Comparison of ENCODE assay signal across 8 cellular contexts in genomic region chr6:31580807-31581437, GRCh38. TPM values are rescaled to one million over a fixed set of nuclear protein-coding genes. Genes with fewer than 3 reads are reported as not detected.
DNase-seq lines count a peak whose midpoint lies in the region; ATAC-seq and TF ChIP-seq lines count a peak whose summit lies in the region.

No MANE protein-coding gene starts in this region.

- ATAC-seq in GM21786 (IDR thresholded peaks at IDR 0.05; ENCODE audit: unreplicated experiment) (peak; percentile 38), heart left ventricle (peak; percentile 93 to 98 (median 98))
- peak; percentile 74 for ATAC-seq in activated naive CD8-positive, alpha-beta T cell treated with anti-CD3 and anti-CD28 coated beads, Interleukin-2, amount 10 ng/mL, durations not matched to agents 7 days and 5 days (ENCODE audit: low read depth)

- peak overlapping the region; percentile 97 for H3K4me3 Mint-ChIP-seq in activated naive CD8-positive, alpha-beta T cell treated with anti-CD3 and anti-CD28 coated beads, Interleukin-2, amount 10 ng/mL, durations not matched to agents 7 days and 5 days
- peak overlapping the region; percentile 96 for H3K4me3 Mint-ChIP-seq in type B pancreatic cell

- H3K9me3 ChIP-seq in MM.1S (replicated peaks; ENCODE audit: insufficient read depth, low read length) (no peaks in the 10 kb centered on the region), heart left ventricle (no peaks in the 10 kb centered on the region)

- H3K9me3 Mint-ChIP-seq in activated naive CD8-positive, alpha-beta T cell treated with anti-CD3 and anti-CD28 coated beads, Interleukin-2, amount 10 ng/mL, durations not matched to agents 7 days and 5 days: no peaks in the 10 kb centered on the region
- no peaks in the 10 kb centered on the region for H3K9me3 Mint-ChIP-seq in type B pancreatic cell

- no peaks in the 10 kb centered on the region for H4K20me1 ChIP-seq in MM.1S (ENCODE audit: insufficient read depth, low read length)

- no peaks in the 10 kb centered on the region for H3K9me2 ChIP-seq in MM.1S (replicated peaks; ENCODE audit: insufficient read depth, low read length)

- no peaks in the 10 kb centered on the region for H3K36me3 ChIP-seq in MM.1S (replicated peaks; ENCODE audit: insufficient read depth, low read length)
- peaks cover 0 to 10% (median 0%) of the 10 kb centered on the region in 9 donors for H3K36me3 ChIP-seq in heart left ventricle

- H3K4me1 ChIP-seq in MM.1S (ENCODE audit: low read length) (peaks cover 19% of the 10 kb centered on the region), heart left ventricle (peaks cover 0 to 83% (median 15%) of the 10 kb centered on the region in 12 donors)

- H3K4me2 ChIP-seq in MM.1S (ENCODE audit: low read depth, low read length): peak overlapping the region; percentile 99

- no peaks in the 10 kb centered on the region for H3K79me2 ChIP-seq in MM.1S (ENCODE audit: low read length)

- POLR2A ChIA-PET in activated naive CD8-positive, alpha-beta T cell treated with anti-CD3 and anti-CD28 coated beads, Interleukin-2, amount 10 ng/mL, durations not matched to agents 7 days and 5 days (lab: Charles Lee): interaction anchor here (0.9 to 16.0 kb wide), 14 partner anchors 8 to 234 kb away, joined by 3 to 481 read pairs (median 10); partner anchors contain the start of genes ATP6V1G2, CLIC1, DDX39B and HSPA1A

- H3K27me3 ChIP-seq in MM.1S (replicated peaks; ENCODE audit: insufficient read depth, low read length): peaks cover 63% of the 10 kb centered on the region
- H3K27me3 ChIP-seq in heart left ventricle: no peaks in the 10 kb centered on the region

- H3K36me3 Mint-ChIP-seq in activated naive CD8-positive, alpha-beta T cell treated with anti-CD3 and anti-CD28 coated beads, Interleukin-2, amount 10 ng/mL, durations not matched to agents 7 days and 5 days: peaks cover 55% of the 10 kb centered on the region
- no peaks in the 10 kb centered on the region for H3K36me3 Mint-ChIP-seq in type B pancreatic cell

- peak overlapping the region; percentile 93 for H2AFZ ChIP-seq in MM.1S (ENCODE audit: low read length)

- peaks cover 67% of the 10 kb centered on the region for H3K4me1 Mint-ChIP-seq in activated naive CD8-positive, alpha-beta T cell treated with anti-CD3 and anti-CD28 coated beads, Interleukin-2, amount 10 ng/mL, durations not matched to agents 7 days and 5 days
- H3K4me1 Mint-ChIP-seq in type B pancreatic cell (ENCODE audit: unreplicated experiment): peaks cover 9% of the 10 kb centered on the region

- peak; percentile 62 for DNase-seq in DMS53 treated with DMSO at 0.1 percent for 48 hours (lab: John Stamatoyannopoulos, UW; ENCODE audit: unreplicated experiment)
- peak; percentile 62 for DNase-seq in MM.1S
- peak; percentile 63 for DNase-seq in SKM-1 (lab: John Stamatoyannopoulos, UW; ENCODE audit: unreplicated experiment)
- peak; percentile 97 for DNase-seq in activated naive CD8-positive, alpha-beta T cell treated with anti-CD3 and anti-CD28 coated beads, Interleukin-2, amount 10 ng/mL, durations not matched to agents 7 days and 5 days
- peak; percentile 90 to 95 (median 92) for DNase-seq in heart left ventricle
- DNase-seq in posterior cingulate gyrus: peak; percentile 74 to 98 (median 88)
- peak; percentile 94 for DNase-seq in type B pancreatic cell (ENCODE audit: extremely low spot score, unreplicated experiment)

- peak overlapping the region; percentile 12; the same call in 1 of the 2 replicates for H3K9ac ChIP-seq in MM.1S (ENCODE audit: low read length)

- H3K4me3 ChIP-seq in MM.1S (ENCODE audit: low read length) (peak overlapping the region; percentile 66), heart left ventricle (peak overlapping the region; percentile 67 to 98 (median 84))

- no peaks in the 10 kb centered on the region for H3F3A ChIP-seq in MM.1S (ENCODE audit: insufficient read depth, low read length)

- TF ChIP-seq CTCF in MM.1S (IDR thresholded peaks at IDR 0.05; ENCODE audit: low read length) (peak; percentile 88), heart left ventricle (IDR thresholded peaks at IDR 0.05) (peak; percentile 31 to 100 (median 99)), type B pancreatic cell (conservative IDR thresholded peaks at IDR 0.05) (peak; percentile 100)

- no peak overlapping the region for H3K27ac ChIP-seq in MM.1S (ENCODE audit: low read length)
- H3K27ac ChIP-seq in heart left ventricle: peak overlapping the region; percentile 71 to 95 (median 85)

- H3K27me3 Mint-ChIP-seq in activated naive CD8-positive, alpha-beta T cell treated with anti-CD3 and anti-CD28 coated beads, Interleukin-2, amount 10 ng/mL, durations not matched to agents 7 days and 5 days: no peaks in the 10 kb centered on the region
- peaks cover 35% of the 10 kb centered on the region for H3K27me3 Mint-ChIP-seq in type B pancreatic cell

- intact Hi-C loops in heart left ventricle (cut with DNase I): loop anchor here (1.0 to 5.0 kb wide), 6 partner anchors 17 to 34 kb away; partner anchors contain the start of genes ATP6V1G2 (in 9 of the 10) and NFKBIL1 (in 9 of the 10)
- intact Hi-C loops in posterior cingulate gyrus (cut with DNase I): loop anchor here (2.0 kb wide), 1 partner anchor 18 kb away; no protein-coding TSS in a partner anchor

- H3K27ac Mint-ChIP-seq in activated naive CD8-positive, alpha-beta T cell treated with anti-CD3 and anti-CD28 coated beads, Interleukin-2, amount 10 ng/mL, durations not matched to agents 7 days and 5 days: peak overlapping the region; percentile 99
- H3K27ac Mint-ChIP-seq in type B pancreatic cell: peak overlapping the region; percentile 87

- TF ChIP-seq POLR2A in heart left ventricle (IDR thresholded peaks at IDR 0.05): peak in 1 of 2 donors; percentile 39

- WGBS in heart left ventricle, 4 donors: 0 to 1% (median 1%) methylated on average over 47 to 63 of the region's 63 CpGs

RNA-seq across cellular contexts. Expression of gene LTB, which starts 1.3 kb away (rescaled TPM):
- total RNA-seq in activated naive CD8-positive, alpha-beta T cell treated with anti-CD3 and anti-CD28 coated beads, Interleukin-2, amount 10 ng/mL, durations not matched to agents 7 days and 5 days: 100 to 1,000 TPM; 426 to 431 TPM
- total RNA-seq in heart left ventricle: 10 to 100 TPM in 1 of 9 donors, 1 to 10 TPM in 2, under 1 TPM in 2, not detected in 4; 0.30 to 15.6 (median 1.0) TPM
- polyA plus RNA-seq in heart left ventricle: under 1 TPM; 0.50 to 0.72 TPM
- 0.34 and 1.0 TPM in 2 replicates for total RNA-seq in type B pancreatic cell (ENCODE audit: low replicate concordance)

RNA-seq across cellular contexts. Expression of gene LST1, which starts 5.2 kb away (rescaled TPM):
- total RNA-seq in activated naive CD8-positive, alpha-beta T cell treated with anti-CD3 and anti-CD28 coated beads, Interleukin-2, amount 10 ng/mL, durations not matched to agents 7 days and 5 days: 100 to 1,000 TPM in 1 of 2 experiments, 10 to 100 TPM in 1; 91.8 to 105 TPM
- total RNA-seq in heart left ventricle: 10 to 100 TPM in 2 of 9 donors, 1 to 10 TPM in 6, not detected in 1; 1.6 to 58.0 (median 3.7) TPM
- polyA plus RNA-seq in heart left ventricle: 1 to 10 TPM; 2.3 to 5.2 TPM
- total RNA-seq in type B pancreatic cell (ENCODE audit: low replicate concordance): not detected in 2 replicates

RNA-seq across cellular contexts. Expression of gene TNF, which starts 5.6 kb away (rescaled TPM):
- total RNA-seq in activated naive CD8-positive, alpha-beta T cell treated with anti-CD3 and anti-CD28 coated beads, Interleukin-2, amount 10 ng/mL, durations not matched to agents 7 days and 5 days: 10 to 100 TPM; 18.5 to 18.6 TPM
- total RNA-seq in heart left ventricle: 1 to 10 TPM in 3 of 9 donors, under 1 TPM in 5, not detected in 1; 0.32 to 7.6 (median 0.51) TPM
- under 1 TPM; 0.15 to 0.32 TPM for polyA plus RNA-seq in heart left ventricle
- not detected in 2 replicates for total RNA-seq in type B pancreatic cell (ENCODE audit: low replicate concordance)

RNA-seq across cellular contexts. Expression of gene LTA, which starts 8.8 kb away (rescaled TPM):
- total RNA-seq in activated naive CD8-positive, alpha-beta T cell treated with anti-CD3 and anti-CD28 coated beads, Interleukin-2, amount 10 ng/mL, durations not matched to agents 7 days and 5 days: 10 to 100 TPM; 15.2 to 16.7 TPM
- under 1 TPM in 2 of 9 donors, not detected in 7; 0.18 to 0.64 TPM for total RNA-seq in heart left ventricle
- polyA plus RNA-seq in heart left ventricle: under 1 TPM in 1 of 2 donors, not detected in 1; 0.07 TPM
- total RNA-seq in type B pancreatic cell (ENCODE audit: low replicate concordance): 0.22 TPM in 1 of 2 replicates, not detected in the other

RNA-seq across cellular contexts. Expression of gene NCR3, which starts 11.9 kb away (rescaled TPM):
- 10 to 100 TPM; 69.7 to 70.0 TPM for total RNA-seq in activated naive CD8-positive, alpha-beta T cell treated with anti-CD3 and anti-CD28 coated beads, Interleukin-2, amount 10 ng/mL, durations not matched to agents 7 days and 5 days
- 1 to 10 TPM in 1 of 9 donors, under 1 TPM in 1, not detected in 7; 1.00 to 2.5 TPM for total RNA-seq in heart left ventricle
- polyA plus RNA-seq in heart left ventricle: not detected
- not detected in 2 replicates for total RNA-seq in type B pancreatic cell (ENCODE audit: low replicate concordance)

Comparison
In these comparisons a context has a peak if more than half of its experiments do, and no peak if none do; other contexts are left out.
1. ATAC-seq: peak in every context shown above with its lines; median percentile 98 in heart left ventricle; 74 in activated naive CD8-positive, alpha-beta T cell treated with anti-CD3 and anti-CD28 coated beads, Interleukin-2, amount 10 ng/mL, durations not matched to agents 7 days and 5 days; 38 in GM21786.
2. RNA of gene LTB, which starts 1.3 kb away (total RNA-seq): 426 to 431 TPM in activated naive CD8-positive, alpha-beta T cell treated with anti-CD3 and anti-CD28 coated beads, Interleukin-2, amount 10 ng/mL, durations not matched to agents 7 days and 5 days; 0.34 to 1.0 TPM in type B pancreatic cell and 0.30 to 15.6 TPM in heart left ventricle; every median in the first group is over 10 times any median in the second.
3. Peak in every context shown above with its lines, with median percentiles within 50 percentile points of each other: DNase-seq and CTCF ChIP-seq.